In genomic region chr13:22801402-22802003, GRCh38 we compare ENCODE assay signal across 10 cellular contexts.
A peak's percentile ranks its signal among the peaks of the same experiment; 100 is the strongest.
DNase-seq lines count a peak whose midpoint lies in the region; ATAC-seq and TF ChIP-seq lines count a peak whose summit lies in the region.
"Had no signal": no experiment of that assay in that cellular context is flagged by ENCODE, and none has a peak within 500 bp of the region (broad histone marks: within the 10 kb centered on the region; RNA-seq: fewer than 3 reads in every experiment).

No MANE protein-coding gene starts in this region.

- H3K27me3 Mint-ChIP-seq in chondrocyte (ENCODE audit: low read depth), result peaks cover 6% of the 10 kb centered on the region
- no peaks in the 10 kb centered on the region for H3K27me3 Mint-ChIP-seq in neural crest cell (ENCODE audit: low read depth)

- H3K4me1 Mint-ChIP-seq in chondrocyte (ENCODE audit: low read depth), result peaks cover 5% of the 10 kb centered on the region
- H3K4me1 Mint-ChIP-seq in neural crest cell, result no peaks in the 10 kb centered on the region

- H3K36me3 ChIP-seq in GM06990 (ENCODE audit: control insufficient read depth, insufficient read depth, low read length), result no peaks in the 10 kb centered on the region
- H3K36me3 ChIP-seq in WERI-Rb-1, result no peaks in the 10 kb centered on the region
- H3K36me3 ChIP-seq: esophagus squamous epithelium had no signal

- no peaks in the 10 kb centered on the region for H3K9me3 Mint-ChIP-seq in chondrocyte (ENCODE audit: low read depth)
- no peaks in the 10 kb centered on the region for H3K9me3 Mint-ChIP-seq in neural crest cell

- no peak overlapping the region for H3K27ac ChIP-seq in WERI-Rb-1
- H3K27ac ChIP-seq: esophagus squamous epithelium had no signal

- H3K27ac Mint-ChIP-seq in chondrocyte (ENCODE audit: unreplicated experiment) (no peak overlapping the region), neural crest cell (ENCODE audit: unreplicated experiment) (no peak overlapping the region)

- H3K4me3 Mint-ChIP-seq in chondrocyte (ENCODE audit: unreplicated experiment) (no peak overlapping the region), neural crest cell (no peak overlapping the region)

- ATAC-seq in GM21717 (IDR thresholded peaks at IDR 0.05; ENCODE audit: unreplicated experiment), result no peak

- no peaks in the 10 kb centered on the region for H3K36me3 Mint-ChIP-seq in chondrocyte (ENCODE audit: low read depth)
- H3K36me3 Mint-ChIP-seq in neural crest cell (ENCODE audit: low read depth), result no peaks in the 10 kb centered on the region

- H3K9me3 ChIP-seq in WERI-Rb-1 (ENCODE audit: severe bottlenecking), result no peaks in the 10 kb centered on the region
- H3K9me3 ChIP-seq: esophagus squamous epithelium had no signal

- TF ChIP-seq CTCF in GM06990 (IDR thresholded peaks at IDR 0.05; ENCODE audit: insufficient read depth, low read length, poor library complexity, severe bottlenecking), result peak; percentile 33
- peak; percentile 90 for TF ChIP-seq CTCF in chondrocyte (IDR thresholded peaks at IDR 0.05)
- TF ChIP-seq CTCF in neural crest cell (conservative IDR thresholded peaks at IDR 0.05), result peak; percentile 72
- TF ChIP-seq CTCF in WERI-Rb-1 (IDR thresholded peaks at IDR 0.05; ENCODE audit: low read depth, low read length), result no peak

- H3K27me3 ChIP-seq in GM06990 (replicated peaks; ENCODE audit: control insufficient read depth, insufficient read depth, low read length) (no peaks in the 10 kb centered on the region), WERI-Rb-1 (ENCODE audit: insufficient read depth, low read depth, severe bottlenecking) (peaks cover 90% of the 10 kb centered on the region)

- DNase-seq in GM06990 (ENCODE audit: extremely low read depth, insufficient read length) (no peak), NCI-H2081 treated with DMSO at 0.1 percent for 48 hours (lab: John Stamatoyannopoulos, UW) (peak; percentile 3), chondrocyte (ENCODE audit: low spot score) (no peak), neural crest cell (ENCODE audit: low read depth, low spot score) (no peak), WERI-Rb-1 (no peak), AG08396 (ENCODE audit: low spot score) (no peak), T1000 (lab: John Stamatoyannopoulos, UW) (no peak)
- DNase-seq: activated T-cell treated with anti-CD3 and anti-CD28 coated beads for 4 hours, esophagus squamous epithelium had no signal

- H3K4me3 ChIP-seq in GM06990 (replicated peaks; ENCODE audit: low read depth, low read length) (no peak overlapping the region), WERI-Rb-1 (ENCODE audit: low read depth, low read length) (no peak overlapping the region)
- H3K4me3 ChIP-seq: esophagus squamous epithelium had no signal
